ENCODE assay signal across 8 cellular contexts in genomic region chr5:149999866-150000260, GRCh38. TPM values are rescaled to one million over a fixed set of nuclear protein-coding genes. Genes with fewer than 3 reads are reported as not detected.
DNase-seq lines count a peak whose midpoint lies in the region; ATAC-seq, FAIRE-seq and TF ChIP-seq lines count a peak whose summit lies in the region.

No MANE protein-coding gene starts in this region.

- FAIRE-seq in frontal cortex (lab: Jason Lieb, UNC) = no peak

- H3K4me1 ChIP-seq in sigmoid colon = peaks cover 0 to 43% (median 28%) of the 10 kb centered on the region in 4 donors

- DNase-seq in GM12865 (ENCODE audit: low read depth) (no peak), T-helper 17 cell (no peak), fibroblast of the aortic adventitia (ENCODE audit: low read depth) (no peak), sigmoid colon (no peak), frontal cortex (ENCODE audit: low spot score in 2 of 2) (no peak), NCI-H1436 treated with DMSO at 0.1 percent for 48 hours (lab: John Stamatoyannopoulos, UW) (no peak)

- H3K27ac ChIP-seq in sigmoid colon = peak overlapping the region; percentile 92 to 97 (median 95)

- no peaks in the 10 kb centered on the region for H3K27me3 Mint-ChIP-seq in T-helper 17 cell

- no peak for TF ChIP-seq EP300 in sigmoid colon (IDR thresholded peaks at IDR 0.05)

- intact Hi-C loops in sigmoid colon (cut with DNase I) = loop anchor here (10.0 kb wide), 2 partner anchors 215 to 275 kb away; no protein-coding TSS in a partner anchor

- peak overlapping the region; percentile 82 for H3K27ac Mint-ChIP-seq in T-helper 17 cell

- peaks cover 0 to 24% (median 2%) of the 10 kb centered on the region in 4 donors for H3K36me3 ChIP-seq in sigmoid colon

- H3K27me3 ChIP-seq in sigmoid colon = no peaks in the 10 kb centered on the region

- peak overlapping the region; percentile 66 for H3K4me3 ChIP-seq in GM12865 (ENCODE audit: low read depth, low read length)
- H3K4me3 ChIP-seq in fibroblast of the aortic adventitia (ENCODE audit: low read depth, low read length) = peak overlapping the region; percentile 95
- H3K4me3 ChIP-seq in sigmoid colon = peak overlapping the region; percentile 87 to 99 (median 98)

- 13 to 23% methylated on average over 7 of the region's 7 CpGs for WGBS in sigmoid colon, 2 donors

- no peak for TF ChIP-seq POLR2A in sigmoid colon (IDR thresholded peaks at IDR 0.05)

- peaks cover 6% of the 10 kb centered on the region for H3K36me3 Mint-ChIP-seq in T-helper 17 cell (ENCODE audit: low read depth)

- TF ChIP-seq CTCF in GM12865 (IDR thresholded peaks at IDR 0.05; ENCODE audit: insufficient read depth, low read depth, low read length, missing control alignments) (no peak), fibroblast of the aortic adventitia (IDR thresholded peaks at IDR 0.05; ENCODE audit: insufficient read depth, low read length) (no peak), sigmoid colon (IDR thresholded peaks at IDR 0.05) (no peak)

- ATAC-seq in T-helper 17 cell (no peak), GM21390 (IDR thresholded peaks at IDR 0.05; ENCODE audit: unreplicated experiment) (no peak), HG03135 (IDR thresholded peaks at IDR 0.05; ENCODE audit: unreplicated experiment) (no peak)

- peak overlapping the region; percentile 96 for H3K4me3 Mint-ChIP-seq in T-helper 17 cell

- no peaks in the 10 kb centered on the region for H3K9me3 ChIP-seq in T-helper 17 cell (ENCODE audit: control insufficient read depth, low read length, poor library complexity, severe bottlenecking)
- no peaks in the 10 kb centered on the region for H3K9me3 ChIP-seq in sigmoid colon

- peaks cover 31% of the 10 kb centered on the region for H3K4me1 Mint-ChIP-seq in T-helper 17 cell

RNA-seq across cellular contexts. Expression of gene TIGD6, which starts 0.6 kb away (rescaled TPM):
- total RNA-seq in T-helper 17 cell = 1 to 10 TPM; 1.4 to 2.0 TPM
- total RNA-seq in fibroblast of the aortic adventitia (ENCODE audit: low replicate concordance) = 5.7 and 7.3 TPM in 2 replicates
- total RNA-seq in sigmoid colon = 10 to 100 TPM in 1 of 4 donors, 1 to 10 TPM in 3; 1.6 to 11.4 (median 3.8) TPM
- 1 to 10 TPM in 2 of 3 donors, under 1 TPM in 1; 0.60 to 2.4 (median 1.4) TPM for polyA plus RNA-seq in sigmoid colon
- 4.1 TPM for total RNA-seq in frontal cortex

RNA-seq across cellular contexts. Expression of gene HMGXB3, which starts 0.7 kb away (rescaled TPM):
- total RNA-seq in T-helper 17 cell (10 to 100 TPM; 31.9 to 40.8 TPM), fibroblast of the aortic adventitia (ENCODE audit: low replicate concordance) (35.4 and 108 TPM in 2 replicates), sigmoid colon (10 to 100 TPM; 13.9 to 28.8 (median 21.0) TPM), frontal cortex (21.2 TPM)
- 10 to 100 TPM in 1 of 3 donors, 1 to 10 TPM in 2; 3.6 to 22.5 (median 6.5) TPM for polyA plus RNA-seq in sigmoid colon

RNA-seq across cellular contexts. Expression of gene SLC26A2, which starts 39.3 kb away (rescaled TPM):
- 1 to 10 TPM; 4.6 to 5.2 TPM for total RNA-seq in T-helper 17 cell
- 12.7 and 20.2 TPM in 2 replicates for total RNA-seq in fibroblast of the aortic adventitia (ENCODE audit: low replicate concordance)
- total RNA-seq in sigmoid colon = 10 to 100 TPM in 1 of 4 donors, 1 to 10 TPM in 3; 6.4 to 12.1 (median 7.0) TPM
- polyA plus RNA-seq in sigmoid colon = 10 to 100 TPM; 40.2 to 88.8 (median 42.8) TPM
- total RNA-seq in frontal cortex = 16.3 TPM

RNA-seq across cellular contexts. Expression of gene PDE6A, which starts 55.3 kb away (rescaled TPM):
- total RNA-seq in T-helper 17 cell = not detected
- not detected in 2 replicates for total RNA-seq in fibroblast of the aortic adventitia (ENCODE audit: low replicate concordance)
- not detected for total RNA-seq in sigmoid colon
- polyA plus RNA-seq in sigmoid colon = 1 to 10 TPM; 1.6 to 2.8 (median 2.4) TPM
- not detected for total RNA-seq in frontal cortex
